In genomic region chrX:56757327-56757726, GRCh38 we compare ENCODE assay signal across 17 cellular contexts. TPM values are rescaled to one million over a fixed set of nuclear protein-coding genes. Genes with fewer than 3 reads are reported as not detected.
DNase-seq lines count a peak whose midpoint lies in the region; ATAC-seq, FAIRE-seq and TF ChIP-seq lines count a peak whose summit lies in the region.
"Had no signal": no experiment of that assay in that cellular context is flagged by ENCODE, and none has a peak within 500 bp of the region (broad histone marks: within the 10 kb centered on the region; RNA-seq: fewer than 3 reads in every experiment).

No MANE protein-coding gene starts in this region.

- H3K4me2 ChIP-seq in OCI-LY7 (ENCODE audit: low read length): no peak overlapping the region

- H3K27me3 ChIP-seq in foreskin keratinocyte: no peaks in the 10 kb centered on the region
- H3K27me3 ChIP-seq: MG63 had no signal

- no peaks in the 10 kb centered on the region for H3K79me2 ChIP-seq in OCI-LY7 (ENCODE audit: insufficient read depth, low read depth, low read length)

- peaks cover 21% of the 10 kb centered on the region for H3K4me1 ChIP-seq in OCI-LY7 (ENCODE audit: insufficient read depth, low read length, poor library complexity, severe bottlenecking)
- no peaks in the 10 kb centered on the region for H3K4me1 ChIP-seq in foreskin keratinocyte

- H3K27ac ChIP-seq in OCI-LY7 (ENCODE audit: low read depth, low read length, poor library complexity, severe bottlenecking): no peak overlapping the region
- H3K27ac ChIP-seq in foreskin keratinocyte: no peak overlapping the region
- H3K27ac ChIP-seq: left ventricle myocardium inferior had no signal

- H3K36me3 ChIP-seq in OCI-LY7 (ENCODE audit: insufficient read depth, low read length): peaks cover 9% of the 10 kb centered on the region
- H3K36me3 ChIP-seq: left ventricle myocardium inferior, MG63 had no signal

- H2AFZ ChIP-seq in OCI-LY7 (ENCODE audit: low read length): no peak overlapping the region

- no peak for DNase-seq in GM18507 (ENCODE audit: extremely low spot score, insufficient read length, low read depth)
- DNase-seq in OCI-LY7 (ENCODE audit: low spot score): peak; percentile 21
- no peak for DNase-seq in DMS153 treated with DMSO at 0.1 percent for 48 hours (lab: John Stamatoyannopoulos, UW; ENCODE audit: unreplicated experiment)
- DNase-seq in globus pallidus (ENCODE audit: low spot score): no peak
- DNase-seq in foreskin keratinocyte: no peak
- DNase-seq: activated CD4-positive, alpha-beta memory T cell treated with anti-CD3 and anti-CD28 coated beads for 36 hours; activated T-cell treated with anti-CD3 and anti-CD28 coated beads, Interleukin-2, amount 50 U/mL, for 1 hour; foreskin melanocyte; GOT3; left ventricle myocardium inferior; MG63; NCI-H187; NCI-H446 treated with DMSO at 0.1 percent for 48 hours had no signal

- H3K9me2 ChIP-seq in OCI-LY7 (ENCODE audit: insufficient read depth, low read length): no peaks in the 10 kb centered on the region

- POLR2A ChIA-PET in OCI-LY7 (lab: Charles Lee): no interaction called here

- no TSS peak for BruUV-seq in OCI-LY7 (replicated peaks; lab: Mats Ljungman, UMichigan)

- no peak for TF ChIP-seq CTCF in OCI-LY7 (conservative IDR thresholded peaks at IDR 0.05; ENCODE audit: low read length)
- no peak for TF ChIP-seq CTCF in foreskin keratinocyte (conservative IDR thresholded peaks at IDR 0.05)

- ATAC-seq in GM21367 (IDR thresholded peaks at IDR 0.05; ENCODE audit: unreplicated experiment) (peak; percentile 60), HG02885 (IDR thresholded peaks at IDR 0.05; ENCODE audit: poor library complexity, unreplicated experiment) (peak; percentile 72), foreskin keratinocyte (no peak), GM18498 (IDR thresholded peaks at IDR 0.05; ENCODE audit: unreplicated experiment) (no peak)
- ATAC-seq: HepG2 had no signal

- CTCF ChIA-PET in OCI-LY7 (lab: Charles Lee; ENCODE audit: unreplicated experiment): no interaction called here

- H3K9me3 ChIP-seq in OCI-LY7 (ENCODE audit: low read length): no peaks in the 10 kb centered on the region
- H3K9me3 ChIP-seq: left ventricle myocardium inferior, MG63 had no signal

- peak; percentile 84 for FAIRE-seq in GM18507 (lab: Jason Lieb, UNC)
- FAIRE-seq: HepG2 had no signal

- intact Hi-C loops in OCI-LY7 (cut with micrococcal nuclease; ENCODE audit: unreplicated experiment): no loop called here

- no peak overlapping the region for H3K4me3 ChIP-seq in OCI-LY7 (ENCODE audit: low read depth, low read length, poor library complexity, severe bottlenecking)
- H3K4me3 ChIP-seq: left ventricle myocardium inferior, MG63 had no signal

- H4K20me1 ChIP-seq in OCI-LY7 (ENCODE audit: insufficient read depth, low read length): no peaks in the 10 kb centered on the region

RNA-seq across cellular contexts. Expression of gene NBDY, which starts 28.3 kb away (rescaled TPM):
- total RNA-seq in OCI-LY7 (2014; rRNA removed; shearing (Covaris generic)): 5.4 and 6.3 TPM in 2 replicates
- total RNA-seq in OCI-LY7 (2022) (32.9 and 38.7 TPM in 2 replicates), foreskin keratinocyte (20.8 and 21.9 TPM in 2 replicates)
- polyA plus RNA-seq in foreskin keratinocyte: 47.8 and 48.2 TPM in 2 replicates

Comparison
In these comparisons a context has a peak if more than half of its experiments do, and no peak if none do; other contexts are left out.
1. ATAC-seq: peak in GM21367 (single experiment) and HG02885 (single experiment); none in foreskin keratinocyte (single experiment) and GM18498 (single experiment).